8 cellular contexts compared by ENCODE assay signal in the genomic region with DNA sequence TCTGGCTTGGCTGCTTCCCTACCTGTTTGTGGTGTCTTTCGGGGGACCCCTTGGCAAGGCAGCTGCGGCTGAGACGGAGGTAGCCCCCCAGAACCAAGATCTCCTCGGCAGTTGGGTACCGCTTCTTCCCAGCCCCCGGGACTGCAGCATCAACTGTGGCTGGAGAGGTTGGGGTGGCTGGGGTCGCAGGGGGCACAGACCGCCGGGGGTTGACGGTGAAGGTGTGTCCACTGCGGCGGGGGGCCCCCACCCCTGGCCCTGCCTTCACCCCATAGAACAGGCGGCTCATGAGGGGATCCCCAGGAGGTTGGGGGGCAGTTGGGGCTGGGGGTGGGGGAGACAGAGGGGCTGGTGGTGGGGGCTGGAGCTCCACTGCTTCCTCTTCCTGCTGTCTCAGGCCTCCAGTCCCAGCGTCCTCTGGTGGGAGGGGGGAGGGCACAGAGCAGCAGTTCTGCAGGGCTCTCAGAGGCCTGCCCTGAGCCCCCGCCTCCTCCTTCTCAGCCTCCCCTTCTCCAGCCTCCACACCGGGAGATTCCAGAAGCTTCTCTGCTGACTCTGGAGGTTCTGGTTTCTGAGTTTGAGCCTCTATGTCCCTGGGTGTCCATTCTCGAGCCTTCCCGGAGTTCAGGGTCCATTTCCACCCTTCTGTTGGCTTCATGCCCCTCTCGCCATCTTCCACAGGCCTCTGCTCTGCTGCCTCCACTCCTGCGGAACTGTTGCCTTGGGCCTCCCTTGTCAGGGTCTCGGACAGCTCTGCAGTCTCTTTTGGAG. TPM values are rescaled to one million over a fixed set of nuclear protein-coding genes. Genes with fewer than 3 reads are reported as not detected.
A peak's percentile ranks its signal among the peaks of the same experiment; 100 is the strongest.
DNase-seq lines count a peak whose midpoint lies in the region; ATAC-seq and TF ChIP-seq lines count a peak whose summit lies in the region.

No MANE protein-coding gene starts in this region.

- DNase-seq in BE2C (peak; percentile 48), Karpas-422 (peak; percentile 90), fibroblast of lung (ENCODE audit: low read depth in 2 of 2) (peak; percentile 22 to 39), neural crest cell (ENCODE audit: low read depth, low spot score) (no peak), NCI-H82 (lab: John Stamatoyannopoulos, UW) (no peak)
- DNase-seq in activated CD8-positive, alpha-beta memory T cell treated with anti-CD3 and anti-CD28 coated beads, Interleukin-2, amount 50 U/mL, for 4 hours: peak; percentile 51

- peaks cover 24% of the 10 kb centered on the region for H3K36me3 ChIP-seq in BE2C
- H3K36me3 ChIP-seq in Karpas-422 (ENCODE audit: insufficient read depth, low read length): peaks cover 9% of the 10 kb centered on the region
- H3K36me3 ChIP-seq in fibroblast of lung (ENCODE audit: control insufficient read depth, insufficient read depth, low read length): peaks cover 14% of the 10 kb centered on the region

- H3K9ac ChIP-seq in Karpas-422 (ENCODE audit: low read length) (peak overlapping the region; percentile 96), fibroblast of lung (ENCODE audit: insufficient read depth, low read length) (peak overlapping the region; percentile 63)

- peaks cover 14% of the 10 kb centered on the region for H3K4me1 ChIP-seq in BE2C
- peaks cover 72% of the 10 kb centered on the region for H3K4me1 ChIP-seq in Karpas-422 (ENCODE audit: low read length)
- H3K4me1 ChIP-seq in fibroblast of lung (ENCODE audit: control insufficient read depth, extremely low read depth, insufficient read depth, low read length): peaks cover 26% of the 10 kb centered on the region

- H3K36me3 Mint-ChIP-seq in neural crest cell (ENCODE audit: low read depth): peaks cover 3% of the 10 kb centered on the region

- H3K4me2 ChIP-seq in Karpas-422 (ENCODE audit: low read depth, low read length, poor library complexity, severe bottlenecking): peak overlapping the region; percentile 97
- H3K4me2 ChIP-seq in fibroblast of lung (ENCODE audit: extremely low read depth, insufficient read depth, low read length): peak overlapping the region; percentile 98

- H3K4me1 Mint-ChIP-seq in neural crest cell: peaks cover 83% of the 10 kb centered on the region

- no peaks in the 10 kb centered on the region for H3K9me2 ChIP-seq in Karpas-422 (replicated peaks; ENCODE audit: insufficient read depth, low read length)

- no peaks in the 10 kb centered on the region for H3K9me3 Mint-ChIP-seq in neural crest cell

- H3K4me3 Mint-ChIP-seq in neural crest cell: peak overlapping the region; percentile 96

- TF ChIP-seq CTCF in BE2C (IDR thresholded peaks at IDR 0.05; ENCODE audit: low read depth, low read length): no peak
- no peak for TF ChIP-seq CTCF in fibroblast of lung (conservative IDR thresholded peaks at IDR 0.05 in 1 of 2, IDR thresholded peaks at IDR 0.05 in 1 of 2; ENCODE audit: low read depth in 1 of 2, low read length in 2 of 2)
- no peak for TF ChIP-seq CTCF in neural crest cell (conservative IDR thresholded peaks at IDR 0.05)

- H3K9me3 ChIP-seq in BE2C (no peaks in the 10 kb centered on the region), Karpas-422 (ENCODE audit: low read length) (no peaks in the 10 kb centered on the region), fibroblast of lung (ENCODE audit: control insufficient read depth, insufficient read depth, low read depth, low read length) (no peaks in the 10 kb centered on the region)

- H3K79me2 ChIP-seq in Karpas-422 (ENCODE audit: low read length) (peaks cover 69% of the 10 kb centered on the region), fibroblast of lung (ENCODE audit: control insufficient read depth, insufficient read depth, low read length) (peaks cover 93% of the 10 kb centered on the region)

- H3K27ac ChIP-seq in Karpas-422 (ENCODE audit: low read length) (peak overlapping the region; percentile 98), fibroblast of lung (ENCODE audit: insufficient read depth, low read length) (peak overlapping the region; percentile 99)

- H2AFZ ChIP-seq in Karpas-422 (ENCODE audit: low read length): no peak overlapping the region
- H2AFZ ChIP-seq in fibroblast of lung (ENCODE audit: low read length): no peak overlapping the region

- ATAC-seq in GM18870 (IDR thresholded peaks at IDR 0.05; ENCODE audit: unreplicated experiment) (no peak), HG02623 (IDR thresholded peaks at IDR 0.05; ENCODE audit: unreplicated experiment) (no peak)

- peaks cover 8% of the 10 kb centered on the region; the same call in 1 of the 2 replicates for H4K20me1 ChIP-seq in Karpas-422 (ENCODE audit: insufficient read depth, low read depth, low read length)
- no peaks in the 10 kb centered on the region for H4K20me1 ChIP-seq in fibroblast of lung (ENCODE audit: control insufficient read depth, extremely low read depth, insufficient read depth, low read length)

- no peaks in the 10 kb centered on the region for H3K27me3 Mint-ChIP-seq in neural crest cell (ENCODE audit: low read depth)

- H3K27ac Mint-ChIP-seq in neural crest cell (ENCODE audit: unreplicated experiment): peak overlapping the region; percentile 76

- H3K4me3 ChIP-seq in BE2C (ENCODE audit: low read depth, low read length) (peak overlapping the region; percentile 74), Karpas-422 (ENCODE audit: low read length) (peak overlapping the region; percentile 80), fibroblast of lung (replicated peaks in 1 of 4; ENCODE audit: control extremely low read depth in 1 of 4, insufficient read depth in 1 of 4, low read depth in 3 of 4, low read length in 4 of 4) (peak overlapping the region; percentile 80 to 95 (median 94))

- H3K27me3 ChIP-seq in BE2C: no peaks in the 10 kb centered on the region
- H3K27me3 ChIP-seq in Karpas-422 (ENCODE audit: low read length): no peaks in the 10 kb centered on the region
- no peaks in the 10 kb centered on the region for H3K27me3 ChIP-seq in fibroblast of lung (ENCODE audit: control insufficient read depth, insufficient read depth, low read length)

RNA-seq across cellular contexts. Expression of a gene that starts 1.9 kb away (rescaled TPM):
- polyA plus RNA-seq in BE2C (2012; ENCODE audit: insufficient read depth, insufficient read length, low read depth): 273 TPM
- 69.8 and 75.3 TPM in 2 replicates for total RNA-seq in Karpas-422 (2014; rRNA removed; shearing (Covaris generic); ENCODE audit: low replicate concordance)
- total RNA-seq in fibroblast of lung (44.4 and 63.4 TPM in 2 replicates), neural crest cell (71.0 and 71.1 TPM in 2 replicates)
- polyA plus RNA-seq in fibroblast of lung: 92.6 and 122 TPM in 2 replicates
- polyA plus RNA-seq in fibroblast of lung (2012): 87.4 and 99.6 TPM in 2 replicates
- polyA minus RNA-seq in fibroblast of lung (ENCODE audit: low replicate concordance): 226 and 269 TPM in 2 replicates

RNA-seq across cellular contexts. Expression of a gene that starts 6.2 kb away (rescaled TPM):
- polyA plus RNA-seq in BE2C (2012; ENCODE audit: insufficient read depth, insufficient read length, low read depth): 58.5 TPM
- total RNA-seq in Karpas-422 (2014; rRNA removed; shearing (Covaris generic); ENCODE audit: low replicate concordance): 16.9 and 38.1 TPM in 2 replicates
- 1.5 and 2.5 TPM in 2 replicates for total RNA-seq in fibroblast of lung
- polyA plus RNA-seq in fibroblast of lung: 18.3 and 39.6 TPM in 2 replicates
- polyA plus RNA-seq in fibroblast of lung (2012): 21.5 and 46.7 TPM in 2 replicates
- polyA minus RNA-seq in fibroblast of lung (ENCODE audit: low replicate concordance): 66.6 and 131 TPM in 2 replicates
- 66.5 and 69.2 TPM in 2 replicates for total RNA-seq in neural crest cell

RNA-seq across cellular contexts. Expression of a gene that starts 11.8 kb away (rescaled TPM):
- 80.9 TPM for polyA plus RNA-seq in BE2C (2012; ENCODE audit: insufficient read depth, insufficient read length, low read depth)
- total RNA-seq in Karpas-422 (2014; rRNA removed; shearing (Covaris generic); ENCODE audit: low replicate concordance): 26.5 and 36.1 TPM in 2 replicates
- total RNA-seq in fibroblast of lung (33.1 and 34.8 TPM in 2 replicates), neural crest cell (30.3 and 31.3 TPM in 2 replicates)
- polyA plus RNA-seq in fibroblast of lung: 22.5 and 33.2 TPM in 2 replicates
- 27.0 and 29.2 TPM in 2 replicates for polyA plus RNA-seq in fibroblast of lung (2012)
- polyA minus RNA-seq in fibroblast of lung (ENCODE audit: low replicate concordance): 73.8 and 75.8 TPM in 2 replicates

RNA-seq across cellular contexts. Expression of a gene that starts 32.5 kb away (rescaled TPM):
- 41.4 TPM for polyA plus RNA-seq in BE2C (2012; ENCODE audit: insufficient read depth, insufficient read length, low read depth)
- 9.4 and 11.0 TPM in 2 replicates for total RNA-seq in Karpas-422 (2014; rRNA removed; shearing (Covaris generic); ENCODE audit: low replicate concordance)
- total RNA-seq in fibroblast of lung (3.3 and 5.0 TPM in 2 replicates), neural crest cell (104 and 107 TPM in 2 replicates)
- polyA plus RNA-seq in fibroblast of lung: 3.3 and 7.4 TPM in 2 replicates
- 8.7 and 14.3 TPM in 2 replicates for polyA plus RNA-seq in fibroblast of lung (2012)
- 47.9 and 50.8 TPM in 2 replicates for polyA minus RNA-seq in fibroblast of lung (ENCODE audit: low replicate concordance)

RNA-seq across cellular contexts. Expression of a gene that starts 35.6 kb away (rescaled TPM):
- polyA plus RNA-seq in BE2C (2012; ENCODE audit: insufficient read depth, insufficient read length, low read depth): 764 TPM
- 403 and 427 TPM in 2 replicates for total RNA-seq in Karpas-422 (2014; rRNA removed; shearing (Covaris generic); ENCODE audit: low replicate concordance)
- total RNA-seq in fibroblast of lung (432 and 551 TPM in 2 replicates), neural crest cell (1,986 and 2,086 TPM in 2 replicates)
- 1,493 and 2,513 TPM in 2 replicates for polyA plus RNA-seq in fibroblast of lung
- polyA plus RNA-seq in fibroblast of lung (2012): 1,291 and 2,040 TPM in 2 replicates
- 2,570 and 3,657 TPM in 2 replicates for polyA minus RNA-seq in fibroblast of lung (ENCODE audit: low replicate concordance)

Comparison
In these comparisons a context has a peak if more than half of its experiments do, and no peak if none do; other contexts are left out.
1. DNase-seq: peak in BE2C (single experiment), Karpas-422 (single experiment), activated CD8-positive, alpha-beta memory T cell treated with anti-CD3 and anti-CD28 coated beads, Interleukin-2, amount 50 U/mL, for 4 hours (single experiment) and fibroblast of lung (2 of 2); none in neural crest cell (single experiment) and NCI-H82 (single experiment).
2. Peak in every context shown above with its lines, with median percentiles within 50 percentile points of each other: H3K4me3 ChIP-seq.